ENCODE assay signal across 13 cellular contexts in genomic region chr14:80621701-80622100, GRCh38.
A peak's percentile ranks its signal among the peaks of the same experiment; 100 is the strongest.
DNase-seq lines count a peak whose midpoint lies in the region; ATAC-seq and TF ChIP-seq lines count a peak whose summit lies in the region.
"Had no signal": no experiment of that assay in that cellular context is flagged by ENCODE, and none has a peak within 500 bp of the region (broad histone marks: within the 10 kb centered on the region; RNA-seq: fewer than 3 reads in every experiment).

No MANE protein-coding gene starts in this region.

- TF ChIP-seq CTCF in gastroesophageal sphincter (IDR thresholded peaks at IDR 0.05): no peak
- TF ChIP-seq CTCF in CD14-positive monocyte (IDR thresholded peaks at IDR 0.05): no peak

- H3K27me3 ChIP-seq in gastroesophageal sphincter: no peaks in the 10 kb centered on the region
- H3K27me3 ChIP-seq: heart left ventricle, transverse colon had no signal

- intact Hi-C loops in CD14-positive monocyte (cut with micrococcal nuclease): no loop called here

- no peaks in the 10 kb centered on the region for H3K36me3 ChIP-seq in gastroesophageal sphincter
- H3K36me3 ChIP-seq: heart left ventricle had no signal

- WGBS in gastroesophageal sphincter (ENCODE audit: low coverage in 1 of 2), 2 donors: 7 to 15% methylated on average over 3 of the region's 3 CpGs

- TF ChIP-seq POLR2A in gastroesophageal sphincter (IDR thresholded peaks at IDR 0.05): no peak

- peak; percentile 34 for DNase-seq in GM04504 (ENCODE audit: low read depth)
- DNase-seq in HCEC 1CT: peak; percentile 88
- DNase-seq in NCI-H2171 (lab: John Stamatoyannopoulos, UW): peak; percentile 71
- no peak for DNase-seq in activated naive CD4-positive, alpha-beta T cell treated with Interleukin-2 at 50 U/mL for 16 hours
- DNase-seq in ACHN: no peak
- no peak for DNase-seq in NCI-H510A treated with DMSO at 0.1 percent for 48 hours (lab: John Stamatoyannopoulos, UW)
- no peak for DNase-seq in CD14-positive monocyte (ENCODE audit: low spot score)
- DNase-seq: activated CD4-positive, alpha-beta T cell treated with anti-CD3 and anti-CD28 coated beads, Interleukin-2, amount 50 U/mL, for 1 hour; GOT3; heart left ventricle; naive thymus-derived CD4-positive, alpha-beta T cell; transverse colon had no signal

- TF ChIP-seq EP300 in gastroesophageal sphincter (IDR thresholded peaks at IDR 0.05): no peak

- peaks cover 0 to 11% (median 3%) of the 10 kb centered on the region in 3 donors for H3K4me1 ChIP-seq in gastroesophageal sphincter
- H3K4me1 ChIP-seq: heart left ventricle, transverse colon had no signal

- H3K9me3 Mint-ChIP-seq in CD14-positive monocyte: peaks cover 5 to 19% (median 9%) of the 10 kb centered on the region in 7 donors

- peaks cover 0 to 4% of the 10 kb centered on the region in 2 donors for H3K36me3 Mint-ChIP-seq in CD14-positive monocyte

- no peak overlapping the region for H3K4me3 ChIP-seq in gastroesophageal sphincter
- H3K4me3 ChIP-seq: heart left ventricle, transverse colon had no signal

- no peaks in the 10 kb centered on the region for H3K9me3 ChIP-seq in gastroesophageal sphincter
- H3K9me3 ChIP-seq: transverse colon had no signal

- no peaks in the 10 kb centered on the region for H3K27me3 Mint-ChIP-seq in CD14-positive monocyte (ENCODE audit: low read depth in 3 of 3)
- H3K27me3 Mint-ChIP-seq: naive thymus-derived CD4-positive, alpha-beta T cell had no signal

- in situ Hi-C loops in ACHN (cut with HindIII; ENCODE audit: low pct_ligation_motif_present, low pct_unique_long_range_greater_than_20kb, low sequenced_read_pairs): no loop called here

- no peaks in the 10 kb centered on the region for H3K4me1 Mint-ChIP-seq in CD14-positive monocyte
- H3K4me1 Mint-ChIP-seq: naive thymus-derived CD4-positive, alpha-beta T cell had no signal

- no peak overlapping the region for H3K4me3 Mint-ChIP-seq in CD14-positive monocyte
- H3K4me3 Mint-ChIP-seq: naive thymus-derived CD4-positive, alpha-beta T cell had no signal

- H3K27ac ChIP-seq in gastroesophageal sphincter: peak overlapping the region; percentile 40 to 67 (median 56)
- H3K27ac ChIP-seq: heart left ventricle, transverse colon had no signal

- ATAC-seq in gastroesophageal sphincter: peak; percentile 80
- ATAC-seq: heart left ventricle; naive thymus-derived CD4-positive, alpha-beta T cell had no signal

- no peak overlapping the region for H3K27ac Mint-ChIP-seq in CD14-positive monocyte
- H3K27ac Mint-ChIP-seq: naive thymus-derived CD4-positive, alpha-beta T cell had no signal

Comparison
In these comparisons a context has a peak if more than half of its experiments do, and no peak if none do; other contexts are left out.
1. DNase-seq: peak in GM04504 (single experiment), HCEC 1CT (single experiment) and NCI-H2171 (single experiment); none in activated naive CD4-positive, alpha-beta T cell treated with Interleukin-2 at 50 U/mL for 16 hours (single experiment), ACHN (single experiment), NCI-H510A treated with DMSO at 0.1 percent for 48 hours (single experiment) and CD14-positive monocyte (single experiment).